19 cellular contexts compared by ENCODE assay signal in genomic region chr4:186934255-186934654, GRCh38.
DNase-seq lines count a peak whose midpoint lies in the region; FAIRE-seq and TF ChIP-seq lines count a peak whose summit lies in the region.
"Had no signal": no experiment of that assay in that cellular context is flagged by ENCODE, and none has a peak within 500 bp of the region (broad histone marks: within the 10 kb centered on the region; RNA-seq: fewer than 3 reads in every experiment).

No MANE protein-coding gene starts in this region.

- H2BK15ac ChIP-seq in mesenchymal stem cell (ENCODE audit: low read depth, poor library complexity, severe bottlenecking): no peak overlapping the region

- H2AFZ ChIP-seq in Loucy (ENCODE audit: low read length) (no peak overlapping the region), mesenchymal stem cell (ENCODE audit: low read depth, low read length) (no peak overlapping the region)

- no peak overlapping the region for H3K4me3 ChIP-seq in BLaER1
- H3K4me3 ChIP-seq in Loucy (ENCODE audit: low read length, poor library complexity, severe bottlenecking): no peak overlapping the region
- H3K4me3 ChIP-seq in mesenchymal stem cell (ENCODE audit: insufficient read depth in 1 of 2, low read depth in 1 of 2, low read length in 2 of 2): no peak overlapping the region
- H3K4me3 ChIP-seq in rectal smooth muscle tissue (ENCODE audit: low read length): peak overlapping the region; percentile 1
- no peak overlapping the region for H3K4me3 ChIP-seq in kidney (ENCODE audit: low read length in 2 of 2)

- no peak overlapping the region; the same call in 1 of the 2 replicates for H3K9ac ChIP-seq in BLaER1
- no peak overlapping the region for H3K9ac ChIP-seq in Loucy (ENCODE audit: low read depth, low read length, poor library complexity, severe bottlenecking)
- H3K9ac ChIP-seq in mesenchymal stem cell (ENCODE audit: low read length): no peak overlapping the region
- H3K9ac ChIP-seq in rectal smooth muscle tissue (ENCODE audit: low read length): no peak overlapping the region
- no peak overlapping the region for H3K9ac ChIP-seq in kidney (ENCODE audit: low read length in 2 of 2)

- DNase-seq in mesenchymal stem cell (no peak), kidney (no peak), RKO (ENCODE audit: low spot score) (no peak)
- DNase-seq in activated CD4-positive, alpha-beta T cell treated with anti-CD3 and anti-CD28 coated beads for 4 hours: no peak
- DNase-seq: 8988T; CD8-positive, alpha-beta memory T cell; H9; KG1; NCI-H1092 treated with DMSO at 0.1 percent for 48 hours; NCI-H1436 treated with DMSO at 0.1 percent for 48 hours; NCI-H1930 had no signal

- no peaks in the 10 kb centered on the region for H3K79me1 ChIP-seq in mesenchymal stem cell (replicated peaks; ENCODE audit: low read length, poor library complexity, severe bottlenecking)

- H4K20me1 ChIP-seq in BLaER1 (no peaks in the 10 kb centered on the region), Loucy (ENCODE audit: insufficient read depth, low read length, poor library complexity, severe bottlenecking) (no peaks in the 10 kb centered on the region)

- H4K91ac ChIP-seq in mesenchymal stem cell (ENCODE audit: low read length): peak overlapping the region; percentile 37

- intact Hi-C loops in kidney (cut with DNase I): no loop called here

- FAIRE-seq in kidney (lab: Jason Lieb, UNC): no peak
- FAIRE-seq: G401.6, GM12892, GM18507 had no signal

- H3K9me3 ChIP-seq in BLaER1 (peaks cover 17% of the 10 kb centered on the region), Loucy (ENCODE audit: insufficient read depth, low read depth, low read length) (no peaks in the 10 kb centered on the region), mesenchymal stem cell (ENCODE audit: control insufficient read depth, low read length) (no peaks in the 10 kb centered on the region), kidney (ENCODE audit: control insufficient read depth in 1 of 2, low read length in 2 of 2) (no peaks in the 10 kb centered on the region)

- H3K4ac ChIP-seq in mesenchymal stem cell (ENCODE audit: low read depth in 1 of 2, low read length in 2 of 2): no peak overlapping the region

- H3K4me2 ChIP-seq in BLaER1 (peak overlapping the region; percentile 68), Loucy (ENCODE audit: low read depth, low read length, poor library complexity, severe bottlenecking) (peak overlapping the region; percentile 65), mesenchymal stem cell (ENCODE audit: low read length, poor library complexity, severe bottlenecking) (no peak overlapping the region)

- H3K79me2 ChIP-seq in Loucy (ENCODE audit: insufficient read depth, low read length): no peaks in the 10 kb centered on the region

- WGBS in mesenchymal stem cell: 69% methylated on average over 9 of the region's 9 CpGs

- H2BK12ac ChIP-seq in mesenchymal stem cell (ENCODE audit: low read length in 2 of 2): peak overlapping the region; percentile 29 to 49

- H3K36me3 ChIP-seq in BLaER1: 0 out of 2 replicates have a peak, but pooled peaks cover 8% of the 10 kb centered on the region
- H3K36me3 ChIP-seq in Loucy (ENCODE audit: insufficient read depth, low read length): no peaks in the 10 kb centered on the region
- H3K36me3 ChIP-seq in mesenchymal stem cell (ENCODE audit: control insufficient read depth in 1 of 2, insufficient read depth in 2 of 2, low read depth in 1 of 2, low read length in 2 of 2): no peaks in the 10 kb centered on the region
- no peaks in the 10 kb centered on the region for H3K36me3 ChIP-seq in rectal smooth muscle tissue (ENCODE audit: control insufficient read depth, insufficient read depth, low read length)
- no peaks in the 10 kb centered on the region for H3K36me3 ChIP-seq in kidney (ENCODE audit: control insufficient read depth in 1 of 2, insufficient read depth in 2 of 2, low read length in 2 of 2)

- TF ChIP-seq CTCF in Loucy (conservative IDR thresholded peaks at IDR 0.05; ENCODE audit: low read length): no peak
- no peak for TF ChIP-seq CTCF in kidney (IDR thresholded peaks at IDR 0.05; ENCODE audit: borderline replicate concordance, extremely low read depth, insufficient read depth)

- H2AK5ac ChIP-seq in mesenchymal stem cell (ENCODE audit: low read length, severe bottlenecking): no peak overlapping the region

- H3K9me2 ChIP-seq in Loucy (replicated peaks; ENCODE audit: low read depth, low read length): no peaks in the 10 kb centered on the region

- no peak overlapping the region for H3K14ac ChIP-seq in mesenchymal stem cell (ENCODE audit: low read length in 2 of 2)

- H4K8ac ChIP-seq in mesenchymal stem cell (ENCODE audit: low read length): peak overlapping the region; percentile 38

- peaks cover 11% of the 10 kb centered on the region for H3F3A ChIP-seq in Loucy (ENCODE audit: low read depth)

- peak overlapping the region; percentile 29; the same call in 1 of the 2 replicates for H3K27ac ChIP-seq in BLaER1
- H3K27ac ChIP-seq in mesenchymal stem cell (ENCODE audit: low read length, poor library complexity, severe bottlenecking): no peak overlapping the region
- no peak overlapping the region for H3K27ac ChIP-seq in rectal smooth muscle tissue (ENCODE audit: low read depth, low read length)
- no peak overlapping the region for H3K27ac ChIP-seq in kidney (ENCODE audit: low read depth in 2 of 2, low read length in 2 of 2)
- H3K27ac ChIP-seq: C4-2B, HL-60 had no signal

- H3K18ac ChIP-seq in mesenchymal stem cell (ENCODE audit: low read depth in 1 of 2, low read length in 2 of 2): peak overlapping the region in 1 of 2 experiments; percentile 3

- no peak overlapping the region for H2BK5ac ChIP-seq in mesenchymal stem cell (ENCODE audit: low read depth, low read length, poor library complexity, severe bottlenecking)

- H3K27me3 ChIP-seq in BLaER1 (no peaks in the 10 kb centered on the region), Loucy (ENCODE audit: insufficient read depth, low read length, poor library complexity, severe bottlenecking) (no peaks in the 10 kb centered on the region), mesenchymal stem cell (ENCODE audit: control insufficient read depth in 1 of 2, insufficient read depth in 1 of 2, low read length in 2 of 2) (no peaks in the 10 kb centered on the region), rectal smooth muscle tissue (ENCODE audit: control insufficient read depth, insufficient read depth, low read length) (no peaks in the 10 kb centered on the region)

- no peak overlapping the region for H2BK120ac ChIP-seq in mesenchymal stem cell (ENCODE audit: low read depth, low read length)

- H3K4me1 ChIP-seq in BLaER1 (peaks cover 57% of the 10 kb centered on the region), Loucy (ENCODE audit: insufficient read depth, low read length, poor library complexity, severe bottlenecking) (peaks cover 59% of the 10 kb centered on the region), mesenchymal stem cell (ENCODE audit: control insufficient read depth, insufficient read depth, low read depth, low read length) (peaks cover 1% of the 10 kb centered on the region), rectal smooth muscle tissue (ENCODE audit: control insufficient read depth, insufficient read depth, low read length) (peaks cover 20% of the 10 kb centered on the region), kidney (ENCODE audit: control insufficient read depth in 1 of 2, insufficient read depth in 1 of 2, low read depth in 1 of 2, low read length in 2 of 2) (peaks cover 0 to 13% of the 10 kb centered on the region in 2 donors)

- H3K23ac ChIP-seq in mesenchymal stem cell (ENCODE audit: low read length in 2 of 2): no peak overlapping the region
